ENCODE assay signal across 11 cellular contexts in genomic region chr1:38044224-38045215, GRCh38. TPM values are rescaled to one million over a fixed set of nuclear protein-coding genes. Genes with fewer than 3 reads are reported as not detected.
DNase-seq lines count a peak whose midpoint lies in the region; ATAC-seq and TF ChIP-seq lines count a peak whose summit lies in the region.
"Had no signal": no experiment of that assay in that cellular context is flagged by ENCODE, and none has a peak within 500 bp of the region (broad histone marks: within the 10 kb centered on the region; RNA-seq: fewer than 3 reads in every experiment).

No MANE protein-coding gene starts in this region.

- no peaks in the 10 kb centered on the region for H3K9me3 Mint-ChIP-seq in activated CD4-positive, alpha-beta T cell treated with anti-CD3 and anti-CD28 coated beads, Interleukin-2, amount 10 ng/mL, durations not matched to agents 24 days and 14 days
- no peaks in the 10 kb centered on the region for H3K9me3 Mint-ChIP-seq in activated T-helper 1 cell treated with anti-CD3 and anti-CD28 coated beads, Interleukin-12 subunit alpha, Interleukin-12 subunit beta, Interleukin-2, Interleukin-4 antibody, amounts not matched to agents 30 ng/mL and 10 ng/mL and 1 ng/mL, durations not matched to agents 14 hours and 24 hours and 36 hours
- no peaks in the 10 kb centered on the region for H3K9me3 Mint-ChIP-seq in stimulated activated memory B cell treated with anti-CD40 and anti-IgM and Interleukin-4, amounts not matched to agents 10 μg/mL and 1 μg/mL and 100 μg/mL, for 72 hours

- peaks cover 14% of the 10 kb centered on the region; the same call in 1 of the 2 replicates for H3K27me3 ChIP-seq in iPS DF 6.9 (ENCODE audit: control insufficient read depth, insufficient read depth, low read length)
- H3K27me3 ChIP-seq in foreskin keratinocyte: peaks cover 74% of the 10 kb centered on the region

- H3K27ac Mint-ChIP-seq in activated CD4-positive, alpha-beta T cell treated with anti-CD3 and anti-CD28 coated beads, Interleukin-2, amount 10 ng/mL, durations not matched to agents 24 days and 14 days: peak overlapping the region; percentile 57
- peak overlapping the region; percentile 71 for H3K27ac Mint-ChIP-seq in activated T-helper 1 cell treated with anti-CD3 and anti-CD28 coated beads, Interleukin-12 subunit alpha, Interleukin-12 subunit beta, Interleukin-2, Interleukin-4 antibody, amounts not matched to agents 30 ng/mL and 10 ng/mL and 1 ng/mL, durations not matched to agents 14 hours and 24 hours and 36 hours
- peak overlapping the region; percentile 50 for H3K27ac Mint-ChIP-seq in stimulated activated memory B cell treated with anti-CD40 and anti-IgM and Interleukin-4, amounts not matched to agents 10 μg/mL and 1 μg/mL and 100 μg/mL, for 72 hours

- WGBS in iPS DF 6.9 (ENCODE audit: insufficient coverage, insufficient read length): no CpG with 5 or more reads among the region's 70 CpGs

- H3K4me1 ChIP-seq in iPS DF 6.9 (ENCODE audit: control insufficient read depth, insufficient read depth, low read length): peaks cover 4% of the 10 kb centered on the region; the same call in 1 of the 2 replicates
- no peaks in the 10 kb centered on the region for H3K4me1 ChIP-seq in foreskin keratinocyte
- H3K4me1 ChIP-seq: Caco-2 had no signal

- H3K9me3 ChIP-seq in iPS DF 6.9 (ENCODE audit: control insufficient read depth, insufficient read depth, low read length): no peaks in the 10 kb centered on the region
- H3K9me3 ChIP-seq: Caco-2 had no signal

- no peaks in the 10 kb centered on the region for H3K36me3 ChIP-seq in iPS DF 6.9 (ENCODE audit: control insufficient read depth, insufficient read depth, low read length)

- peaks cover 65% of the 10 kb centered on the region for H3K27me3 Mint-ChIP-seq in activated CD4-positive, alpha-beta T cell treated with anti-CD3 and anti-CD28 coated beads, Interleukin-2, amount 10 ng/mL, durations not matched to agents 24 days and 14 days
- peaks cover 50% of the 10 kb centered on the region for H3K27me3 Mint-ChIP-seq in activated T-helper 1 cell treated with anti-CD3 and anti-CD28 coated beads, Interleukin-12 subunit alpha, Interleukin-12 subunit beta, Interleukin-2, Interleukin-4 antibody, amounts not matched to agents 30 ng/mL and 10 ng/mL and 1 ng/mL, durations not matched to agents 14 hours and 24 hours and 36 hours (ENCODE audit: insufficient read depth)
- peaks cover 52% of the 10 kb centered on the region for H3K27me3 Mint-ChIP-seq in stimulated activated memory B cell treated with anti-CD40 and anti-IgM and Interleukin-4, amounts not matched to agents 10 μg/mL and 1 μg/mL and 100 μg/mL, for 72 hours

- H3K36me3 Mint-ChIP-seq in activated CD4-positive, alpha-beta T cell treated with anti-CD3 and anti-CD28 coated beads, Interleukin-2, amount 10 ng/mL, durations not matched to agents 24 days and 14 days (ENCODE audit: low read depth): no peaks in the 10 kb centered on the region
- no peaks in the 10 kb centered on the region for H3K36me3 Mint-ChIP-seq in activated T-helper 1 cell treated with anti-CD3 and anti-CD28 coated beads, Interleukin-12 subunit alpha, Interleukin-12 subunit beta, Interleukin-2, Interleukin-4 antibody, amounts not matched to agents 30 ng/mL and 10 ng/mL and 1 ng/mL, durations not matched to agents 14 hours and 24 hours and 36 hours (ENCODE audit: low read depth)
- H3K36me3 Mint-ChIP-seq in stimulated activated memory B cell treated with anti-CD40 and anti-IgM and Interleukin-4, amounts not matched to agents 10 μg/mL and 1 μg/mL and 100 μg/mL, for 72 hours: no peaks in the 10 kb centered on the region

- peak overlapping the region; percentile 70 for H3K4me3 Mint-ChIP-seq in activated CD4-positive, alpha-beta T cell treated with anti-CD3 and anti-CD28 coated beads, Interleukin-2, amount 10 ng/mL, durations not matched to agents 24 days and 14 days
- H3K4me3 Mint-ChIP-seq in activated T-helper 1 cell treated with anti-CD3 and anti-CD28 coated beads, Interleukin-12 subunit alpha, Interleukin-12 subunit beta, Interleukin-2, Interleukin-4 antibody, amounts not matched to agents 30 ng/mL and 10 ng/mL and 1 ng/mL, durations not matched to agents 14 hours and 24 hours and 36 hours: peak overlapping the region; percentile 73
- H3K4me3 Mint-ChIP-seq in stimulated activated memory B cell treated with anti-CD40 and anti-IgM and Interleukin-4, amounts not matched to agents 10 μg/mL and 1 μg/mL and 100 μg/mL, for 72 hours: peak overlapping the region; percentile 81

- no peak for TF ChIP-seq CTCF in foreskin keratinocyte (conservative IDR thresholded peaks at IDR 0.05)

- intact Hi-C loops in activated CD4-positive, alpha-beta T cell treated with anti-CD3 and anti-CD28 coated beads, Interleukin-2, amount 10 ng/mL, durations not matched to agents 24 days and 14 days (cut with micrococcal nuclease): loop anchor here (5.0 kb wide), 1 partner anchor 773 kb away; no protein-coding TSS in a partner anchor
- intact Hi-C loops in activated T-helper 1 cell treated with anti-CD3 and anti-CD28 coated beads, Interleukin-12 subunit alpha, Interleukin-12 subunit beta, Interleukin-2, Interleukin-4 antibody, amounts not matched to agents 30 ng/mL and 10 ng/mL and 1 ng/mL, durations not matched to agents 14 hours and 24 hours and 36 hours (cut with micrococcal nuclease): loop anchor here (2.0 to 5.0 kb wide), 2 partner anchors 543 to 772 kb away; no protein-coding TSS in a partner anchor
- intact Hi-C loops in left cardiac atrium (cut with DNase I): loop anchor here in 1 of 2 donors (10.0 kb wide), 1 partner anchor 790 kb away; no protein-coding TSS in a partner anchor

- H3K27ac ChIP-seq in iPS DF 6.9 (ENCODE audit: low read length) (no peak overlapping the region), foreskin keratinocyte (no peak overlapping the region)

- no peak for ATAC-seq in stimulated activated memory B cell treated with anti-CD40 and anti-IgM and Interleukin-4, amounts not matched to agents 10 μg/mL and 1 μg/mL and 100 μg/mL, for 72 hours
- ATAC-seq in foreskin keratinocyte: no peak
- no peak for ATAC-seq in GM21515 (IDR thresholded peaks at IDR 0.05; ENCODE audit: unreplicated experiment)
- ATAC-seq in left cardiac atrium: no peak
- ATAC-seq: K562 had no signal

- H3K4me3 ChIP-seq in iPS DF 6.9 (ENCODE audit: low read length): peak overlapping the region; percentile 39; the same call in 1 of the 2 replicates
- H3K4me3 ChIP-seq: K562 had no signal

- peaks cover 11% of the 10 kb centered on the region for H3K4me1 Mint-ChIP-seq in activated CD4-positive, alpha-beta T cell treated with anti-CD3 and anti-CD28 coated beads, Interleukin-2, amount 10 ng/mL, durations not matched to agents 24 days and 14 days
- H3K4me1 Mint-ChIP-seq in activated T-helper 1 cell treated with anti-CD3 and anti-CD28 coated beads, Interleukin-12 subunit alpha, Interleukin-12 subunit beta, Interleukin-2, Interleukin-4 antibody, amounts not matched to agents 30 ng/mL and 10 ng/mL and 1 ng/mL, durations not matched to agents 14 hours and 24 hours and 36 hours (ENCODE audit: low read depth): no peaks in the 10 kb centered on the region
- peaks cover 29% of the 10 kb centered on the region for H3K4me1 Mint-ChIP-seq in stimulated activated memory B cell treated with anti-CD40 and anti-IgM and Interleukin-4, amounts not matched to agents 10 μg/mL and 1 μg/mL and 100 μg/mL, for 72 hours

- no peak for DNase-seq in activated CD4-positive, alpha-beta T cell treated with anti-CD3 and anti-CD28 coated beads, Interleukin-2, amount 10 ng/mL, durations not matched to agents 24 days and 14 days
- DNase-seq in activated CD4-positive, alpha-beta T cell treated with anti-CD3 and anti-CD28 coated beads, Interleukin-2, amount 50 U/mL, for 4 hours: no peak
- DNase-seq in activated T-helper 1 cell treated with anti-CD3 and anti-CD28 coated beads, Interleukin-12 subunit alpha, Interleukin-12 subunit beta, Interleukin-2, Interleukin-4 antibody, amounts not matched to agents 30 ng/mL and 10 ng/mL and 1 ng/mL, durations not matched to agents 14 hours and 24 hours and 36 hours (ENCODE audit: low spot score): no peak
- DNase-seq in iPS DF 6.9 (ENCODE audit: low read depth, low spot score): no peak
- DNase-seq in foreskin keratinocyte: no peak
- no peak for DNase-seq in left cardiac atrium
- DNase-seq: Caco-2, SHP77 had no signal

RNA-seq across cellular contexts. Expression of gene POU3F1, which starts 2.1 kb away (rescaled TPM):
- total RNA-seq in activated CD4-positive, alpha-beta T cell treated with anti-CD3 and anti-CD28 coated beads, Interleukin-2, amount 10 ng/mL, durations not matched to agents 24 days and 14 days: 1.4 and 1.5 TPM in 2 replicates
- 1.5 and 1.8 TPM in 2 replicates for total RNA-seq in activated T-helper 1 cell treated with anti-CD3 and anti-CD28 coated beads, Interleukin-12 subunit alpha, Interleukin-12 subunit beta, Interleukin-2, Interleukin-4 antibody, amounts not matched to agents 30 ng/mL and 10 ng/mL and 1 ng/mL, durations not matched to agents 14 hours and 24 hours and 36 hours
- total RNA-seq in foreskin keratinocyte (0.14 and 0.25 TPM in 2 replicates), left cardiac atrium (under 1 TPM in 1 of 2 donors, not detected in 1; 0.09 TPM)
- 0.08 and 0.12 TPM in 2 replicates for polyA plus RNA-seq in foreskin keratinocyte
- total RNA-seq: Caco-2 had no signal
- polyA plus RNA-seq: K562 had no signal

RNA-seq across cellular contexts. Expression of gene UTP11, which starts 32.0 kb away (rescaled TPM):
- 99.5 and 111 TPM in 2 replicates for total RNA-seq in activated CD4-positive, alpha-beta T cell treated with anti-CD3 and anti-CD28 coated beads, Interleukin-2, amount 10 ng/mL, durations not matched to agents 24 days and 14 days
- total RNA-seq in activated T-helper 1 cell treated with anti-CD3 and anti-CD28 coated beads, Interleukin-12 subunit alpha, Interleukin-12 subunit beta, Interleukin-2, Interleukin-4 antibody, amounts not matched to agents 30 ng/mL and 10 ng/mL and 1 ng/mL, durations not matched to agents 14 hours and 24 hours and 36 hours: 106 and 108 TPM in 2 replicates
- total RNA-seq in foreskin keratinocyte (51.0 and 65.2 TPM in 2 replicates), left cardiac atrium (10 to 100 TPM; 24.7 to 37.8 TPM)
- polyA plus RNA-seq in foreskin keratinocyte: 50.6 and 64.0 TPM in 2 replicates

RNA-seq across cellular contexts. Expression of gene FHL3, which starts 39.2 kb away (rescaled TPM):
- total RNA-seq in activated CD4-positive, alpha-beta T cell treated with anti-CD3 and anti-CD28 coated beads, Interleukin-2, amount 10 ng/mL, durations not matched to agents 24 days and 14 days: 40.8 and 41.9 TPM in 2 replicates
- 32.5 and 35.7 TPM in 2 replicates for total RNA-seq in activated T-helper 1 cell treated with anti-CD3 and anti-CD28 coated beads, Interleukin-12 subunit alpha, Interleukin-12 subunit beta, Interleukin-2, Interleukin-4 antibody, amounts not matched to agents 30 ng/mL and 10 ng/mL and 1 ng/mL, durations not matched to agents 14 hours and 24 hours and 36 hours
- total RNA-seq in foreskin keratinocyte (12.1 and 15.8 TPM in 2 replicates), left cardiac atrium (10 to 100 TPM in 1 of 2 donors, 1 to 10 TPM in 1; 9.9 to 18.6 TPM)
- 22.9 and 32.8 TPM in 2 replicates for polyA plus RNA-seq in foreskin keratinocyte

RNA-seq across cellular contexts. Expression of gene SF3A3, which starts 54.7 kb away (rescaled TPM):
- total RNA-seq in activated CD4-positive, alpha-beta T cell treated with anti-CD3 and anti-CD28 coated beads, Interleukin-2, amount 10 ng/mL, durations not matched to agents 24 days and 14 days: 132 and 144 TPM in 2 replicates
- total RNA-seq in activated T-helper 1 cell treated with anti-CD3 and anti-CD28 coated beads, Interleukin-12 subunit alpha, Interleukin-12 subunit beta, Interleukin-2, Interleukin-4 antibody, amounts not matched to agents 30 ng/mL and 10 ng/mL and 1 ng/mL, durations not matched to agents 14 hours and 24 hours and 36 hours: 136 and 138 TPM in 2 replicates
- total RNA-seq in foreskin keratinocyte (77.6 and 102 TPM in 2 replicates), left cardiac atrium (10 to 100 TPM; 27.7 to 36.1 TPM)
- polyA plus RNA-seq in foreskin keratinocyte: 40.1 and 49.1 TPM in 2 replicates
